In genomic region chr1:193729429-193729828, GRCh38 we compare ENCODE assay signal across 22 cellular contexts.
A peak's percentile ranks its signal among the peaks of the same experiment; 100 is the strongest.
DNase-seq lines count a peak whose midpoint lies in the region; ATAC-seq, FAIRE-seq and TF ChIP-seq lines count a peak whose summit lies in the region.
"Had no signal": no experiment of that assay in that cellular context is flagged by ENCODE, and none has a peak within 500 bp of the region (broad histone marks: within the 10 kb centered on the region; RNA-seq: fewer than 3 reads in every experiment).

No MANE protein-coding gene starts in this region.

- H3K27me3 Mint-ChIP-seq in activated T-helper 17 cell treated with anti-CD3 and anti-CD28 coated beads, Interleukin-2, amount 50 U/mL, for 72 hours, result no peaks in the 10 kb centered on the region
- H3K27me3 Mint-ChIP-seq: activated CD4-positive, alpha-beta memory T cell treated with anti-CD3 and anti-CD28 coated beads, Interleukin-2, amount 10 ng/mL, durations not matched to agents 7 days and 5 days; activated naive CD4-positive, alpha-beta T cell treated with anti-CD3 and anti-CD28 coated beads, Interleukin-2, amount 50 U/mL, for 24 hours; CD8-positive, alpha-beta memory T cell had no signal

- H3K27me3 ChIP-seq in bronchial epithelial cell (ENCODE audit: control insufficient read depth, insufficient read depth, low read length), result no peaks in the 10 kb centered on the region
- H3K27me3 ChIP-seq: foreskin keratinocyte, tibial artery had no signal

- DNase-seq in A172 (ENCODE audit: low spot score), result peak; percentile 68
- peak; percentile 76 for DNase-seq in DMS53 (lab: John Stamatoyannopoulos, UW)
- DNase-seq in NCI-H446 treated with DMSO at 0.1 percent for 48 hours (lab: John Stamatoyannopoulos, UW), result peak; percentile 46
- DNase-seq in bronchial epithelial cell (ENCODE audit: low read depth), result peak; percentile 57
- no peak for DNase-seq in activated CD4-positive, alpha-beta T cell treated with anti-CD3 and anti-CD28 coated beads, Interleukin-2, amount 50 U/mL, for 48 hours
- DNase-seq in islet precursor cell, result no peak
- DNase-seq in activated CD4-positive, alpha-beta T cell treated with anti-CD3 and anti-CD28 coated beads for 48 hours, result no peak
- DNase-seq: activated CD4-positive, alpha-beta memory T cell treated with anti-CD3 and anti-CD28 coated beads, Interleukin-2, amount 10 ng/mL, durations not matched to agents 7 days and 5 days; activated T-cell treated with anti-CD3 and anti-CD28 coated beads, Interleukin-2, amount 50 U/mL, for 4 hours; CD8-positive, alpha-beta memory T cell; cortex of kidney; GOT3; stimulated activated CD4-positive, alpha-beta T cell treated with anti-CD3 and anti-CD28 coated beads, Interleukin-1b, Interleukin-23, amount 100 ng/mL, for 48 hours; stimulated activated naive CD4-positive, alpha-beta T cell treated with Interleukin-2 at 50 U/mL for 16 hours; tibial artery had no signal

- peaks cover 17% of the 10 kb centered on the region for H3K4me1 Mint-ChIP-seq in activated T-helper 17 cell treated with anti-CD3 and anti-CD28 coated beads, Interleukin-2, amount 50 U/mL, for 72 hours
- H3K4me1 Mint-ChIP-seq: activated CD4-positive, alpha-beta memory T cell treated with anti-CD3 and anti-CD28 coated beads, Interleukin-2, amount 10 ng/mL, durations not matched to agents 7 days and 5 days; activated naive CD4-positive, alpha-beta T cell treated with anti-CD3 and anti-CD28 coated beads, Interleukin-2, amount 50 U/mL, for 24 hours; nephron had no signal

- no peaks in the 10 kb centered on the region for H3K36me3 Mint-ChIP-seq in activated T-helper 17 cell treated with anti-CD3 and anti-CD28 coated beads, Interleukin-2, amount 50 U/mL, for 72 hours (ENCODE audit: low read depth)
- H3K36me3 Mint-ChIP-seq: activated naive CD4-positive, alpha-beta T cell treated with anti-CD3 and anti-CD28 coated beads, Interleukin-2, amount 50 U/mL, for 24 hours had no signal

- no peak for TF ChIP-seq CTCF in bronchial epithelial cell (IDR thresholded peaks at IDR 0.05; ENCODE audit: insufficient read depth, low read length, severe bottlenecking)

- ATAC-seq in activated T-helper 17 cell treated with anti-CD3 and anti-CD28 coated beads, Interleukin-2, amount 50 U/mL, for 72 hours (replicated peaks), result no peak
- ATAC-seq: activated T-cell treated with anti-CD3 and anti-CD28 coated beads, Interleukin-2, amount 50 U/mL, for 4 hours; Right ventricle myocardium inferior had no signal

- peaks cover 3% of the 10 kb centered on the region for H3K9me3 Mint-ChIP-seq in activated T-helper 17 cell treated with anti-CD3 and anti-CD28 coated beads, Interleukin-2, amount 50 U/mL, for 72 hours
- H3K9me3 Mint-ChIP-seq: activated CD4-positive, alpha-beta memory T cell treated with anti-CD3 and anti-CD28 coated beads, Interleukin-2, amount 10 ng/mL, durations not matched to agents 7 days and 5 days; activated naive CD4-positive, alpha-beta T cell treated with anti-CD3 and anti-CD28 coated beads, Interleukin-2, amount 50 U/mL, for 24 hours; activated T-cell treated with anti-CD3 and anti-CD28 coated beads, Interleukin-2, amount 50 U/mL, for 4 hours; nephron had no signal

- no peak overlapping the region for H3K4me3 Mint-ChIP-seq in activated T-helper 17 cell treated with anti-CD3 and anti-CD28 coated beads, Interleukin-2, amount 50 U/mL, for 72 hours
- H3K4me3 Mint-ChIP-seq: activated CD4-positive, alpha-beta memory T cell treated with anti-CD3 and anti-CD28 coated beads, Interleukin-2, amount 10 ng/mL, durations not matched to agents 7 days and 5 days; activated naive CD4-positive, alpha-beta T cell treated with anti-CD3 and anti-CD28 coated beads, Interleukin-2, amount 50 U/mL, for 24 hours; activated T-cell treated with anti-CD3 and anti-CD28 coated beads, Interleukin-2, amount 50 U/mL, for 4 hours; CD8-positive, alpha-beta memory T cell; nephron had no signal

- no peak overlapping the region for H3K27ac Mint-ChIP-seq in activated T-helper 17 cell treated with anti-CD3 and anti-CD28 coated beads, Interleukin-2, amount 50 U/mL, for 72 hours
- H3K27ac Mint-ChIP-seq: activated CD4-positive, alpha-beta memory T cell treated with anti-CD3 and anti-CD28 coated beads, Interleukin-2, amount 10 ng/mL, durations not matched to agents 7 days and 5 days; activated naive CD4-positive, alpha-beta T cell treated with anti-CD3 and anti-CD28 coated beads, Interleukin-2, amount 50 U/mL, for 24 hours; CD8-positive, alpha-beta memory T cell; nephron had no signal

- FAIRE-seq in bronchial epithelial cell (lab: Jason Lieb, UNC), result no peak
- FAIRE-seq: G401.6, HTR-8/SVneo had no signal

- H3K36me3 ChIP-seq in bronchial epithelial cell (ENCODE audit: control insufficient read depth, insufficient read depth, low read length), result no peaks in the 10 kb centered on the region
- H3K36me3 ChIP-seq: tibial artery had no signal

- H3K4me3 ChIP-seq in bronchial epithelial cell (ENCODE audit: low read depth, low read length), result no peak overlapping the region
- H3K4me3 ChIP-seq: tibial artery had no signal

Comparison
In these comparisons a context has a peak if more than half of its experiments do, and no peak if none do; other contexts are left out.
1. DNase-seq: peak in A172 (single experiment), DMS53 (single experiment), NCI-H446 treated with DMSO at 0.1 percent for 48 hours (single experiment) and bronchial epithelial cell (single experiment); none in activated CD4-positive, alpha-beta T cell treated with anti-CD3 and anti-CD28 coated beads, Interleukin-2, amount 50 U/mL, for 48 hours (0 of 2), islet precursor cell (single experiment) and activated CD4-positive, alpha-beta T cell treated with anti-CD3 and anti-CD28 coated beads for 48 hours (single experiment).